In genomic region chr11:127136438-127136837, GRCh38 we compare ENCODE assay signal across 31 cellular contexts.
A peak's percentile ranks its signal among the peaks of the same experiment; 100 is the strongest.
DNase-seq lines count a peak whose midpoint lies in the region; ATAC-seq and TF ChIP-seq lines count a peak whose summit lies in the region.
"Had no signal": no experiment of that assay in that cellular context is flagged by ENCODE, and none has a peak within 500 bp of the region (broad histone marks: within the 10 kb centered on the region; RNA-seq: fewer than 3 reads in every experiment).

No MANE protein-coding gene starts in this region.

- no peaks in the 10 kb centered on the region for H4K20me1 ChIP-seq in OCI-LY1 (ENCODE audit: insufficient read depth, low read length)

- H3K27me3 ChIP-seq in OCI-LY1 (ENCODE audit: insufficient read depth, low read length) = no peaks in the 10 kb centered on the region
- H3K27me3 ChIP-seq: ascending aorta, esophagus squamous epithelium had no signal

- H3K4me3 ChIP-seq in GM12865 (ENCODE audit: low read depth, low read length) (no peak overlapping the region), OCI-LY1 (ENCODE audit: low read depth, low read length, poor library complexity, severe bottlenecking) (no peak overlapping the region)
- H3K4me3 ChIP-seq: ascending aorta, esophagus squamous epithelium, hepatocyte, prostate gland had no signal

- intact Hi-C loops in Right ventricle myocardium superior (cut with DNase I) = no loop called here

- H3K27ac Mint-ChIP-seq in glutamatergic neuron (ENCODE audit: unreplicated experiment) = no peak overlapping the region
- H3K27ac Mint-ChIP-seq: activated naive CD8-positive, alpha-beta T cell treated with anti-CD3 and anti-CD28 coated beads, Interleukin-2, amount 10 ng/mL, durations not matched to agents 7 days and 5 days; B cell; stimulated activated memory B cell treated with anti-CD40 and anti-IgM and Interleukin-4, amounts not matched to agents 10 μg/mL and 1 μg/mL and 100 μg/mL, for 72 hours had no signal

- H3K9me2 ChIP-seq in OCI-LY1 (ENCODE audit: low read depth, low read length) = no peaks in the 10 kb centered on the region

- ATAC-seq in HG03342 (IDR thresholded peaks at IDR 0.05; ENCODE audit: unreplicated experiment) (no peak), Right ventricle myocardium superior (ENCODE audit: poor library complexity) (no peak)
- ATAC-seq: left lobe of liver; sciatic nerve; stimulated activated memory B cell treated with anti-CD40 and anti-IgM and Interleukin-4, amounts not matched to agents 10 μg/mL and 1 μg/mL and 100 μg/mL, for 72 hours had no signal

- H3K4me3 Mint-ChIP-seq in glutamatergic neuron (ENCODE audit: unreplicated experiment) = no peak overlapping the region
- H3K4me3 Mint-ChIP-seq: activated naive CD8-positive, alpha-beta T cell treated with anti-CD3 and anti-CD28 coated beads, Interleukin-2, amount 10 ng/mL, durations not matched to agents 7 days and 5 days; B cell; stimulated activated memory B cell treated with anti-CD40 and anti-IgM and Interleukin-4, amounts not matched to agents 10 μg/mL and 1 μg/mL and 100 μg/mL, for 72 hours had no signal

- H3K27ac ChIP-seq in 22Rv1 (no peak overlapping the region), OCI-LY1 (ENCODE audit: low read depth, low read length, poor library complexity, severe bottlenecking) (no peak overlapping the region)
- H3K27ac ChIP-seq: ascending aorta, esophagus squamous epithelium, hepatocyte, prostate gland had no signal

- H3K4me1 Mint-ChIP-seq in glutamatergic neuron (ENCODE audit: low read depth, unreplicated experiment) = peaks cover 15% of the 10 kb centered on the region
- H3K4me1 Mint-ChIP-seq: activated naive CD8-positive, alpha-beta T cell treated with anti-CD3 and anti-CD28 coated beads, Interleukin-2, amount 10 ng/mL, durations not matched to agents 7 days and 5 days; B cell; stimulated activated memory B cell treated with anti-CD40 and anti-IgM and Interleukin-4, amounts not matched to agents 10 μg/mL and 1 μg/mL and 100 μg/mL, for 72 hours had no signal

- TF ChIP-seq CTCF in 22Rv1 (IDR thresholded peaks at IDR 0.05) (peak; percentile 16; the same call in 1 of the 2 replicates), GM12865 (IDR thresholded peaks at IDR 0.05; ENCODE audit: insufficient read depth, low read depth, low read length, missing control alignments) (peak; percentile 5), OCI-LY1 (IDR thresholded peaks at IDR 0.05; ENCODE audit: low read length) (peak; percentile 14; the same call in 1 of the 2 replicates), glutamatergic neuron (IDR thresholded peaks at IDR 0.05; ENCODE audit: partially characterized antibody, unreplicated experiment) (peak; percentile 28)

- no peak overlapping the region for H3K9ac ChIP-seq in OCI-LY1 (ENCODE audit: low read length)

- H2AFZ ChIP-seq in OCI-LY1 (ENCODE audit: low read length) = no peak overlapping the region
- H2AFZ ChIP-seq: hepatocyte had no signal

- peaks cover 10% of the 10 kb centered on the region for H3K36me3 Mint-ChIP-seq in glutamatergic neuron (ENCODE audit: unreplicated experiment)
- H3K36me3 Mint-ChIP-seq: activated naive CD8-positive, alpha-beta T cell treated with anti-CD3 and anti-CD28 coated beads, Interleukin-2, amount 10 ng/mL, durations not matched to agents 7 days and 5 days; stimulated activated memory B cell treated with anti-CD40 and anti-IgM and Interleukin-4, amounts not matched to agents 10 μg/mL and 1 μg/mL and 100 μg/mL, for 72 hours had no signal

- H3K36me3 ChIP-seq in OCI-LY1 (ENCODE audit: insufficient read depth, low read length) = no peaks in the 10 kb centered on the region
- H3K36me3 ChIP-seq: ascending aorta, esophagus squamous epithelium, prostate gland had no signal

- H3F3A ChIP-seq in OCI-LY1 (ENCODE audit: insufficient read depth, low read length) = no peaks in the 10 kb centered on the region

- no peaks in the 10 kb centered on the region for H3K4me1 ChIP-seq in OCI-LY1 (ENCODE audit: insufficient read depth, low read length, severe bottlenecking)
- H3K4me1 ChIP-seq: ascending aorta, esophagus squamous epithelium, prostate gland had no signal

- no peak overlapping the region for H3K4me2 ChIP-seq in OCI-LY1 (ENCODE audit: low read length)
- H3K4me2 ChIP-seq: hepatocyte had no signal

- no peak for DNase-seq in GM12865 (ENCODE audit: low read depth)
- DNase-seq in glutamatergic neuron = no peak
- DNase-seq in NCI-H748 (lab: John Stamatoyannopoulos, UW; ENCODE audit: unreplicated experiment) = no peak
- no peak for DNase-seq in AG08396 (ENCODE audit: low spot score)
- DNase-seq in Right ventricle myocardium superior = no peak
- DNase-seq: activated CD4-positive, alpha-beta T cell treated with anti-CD3 and anti-CD28 coated beads for 4 hours; activated CD8-positive, alpha-beta memory T cell treated with anti-CD3 and anti-CD28 coated beads for 24 hours; activated effector memory CD4-positive, alpha-beta T cell treated with anti-CD3 and anti-CD28 coated beads, Interleukin-2, amount 50 U/mL, for 16 hours; activated naive CD8-positive, alpha-beta T cell treated with anti-CD3 and anti-CD28 coated beads, Interleukin-2, amount 10 ng/mL, durations not matched to agents 7 days and 5 days; central memory CD4-positive, alpha-beta T cell; esophagus squamous epithelium; foreskin melanocyte; GF-D8; IMR-90; mesenchymal stem cell; NCI-H1092; NCI-H187; NCI-H524 treated with DMSO at 0.1 percent for 48 hours; stimulated activated CD4-positive, alpha-beta T cell treated with anti-CD3 and anti-CD28 coated beads, Interleukin-4, amount 100 ng/mL, for 4 hours; substantia nigra; T-helper 2 cell had no signal

- no peaks in the 10 kb centered on the region for H3K79me2 ChIP-seq in OCI-LY1 (ENCODE audit: insufficient read depth, low read length)
- H3K79me2 ChIP-seq: hepatocyte had no signal

- H3K9me3 ChIP-seq in OCI-LY1 (ENCODE audit: low read length) = no peaks in the 10 kb centered on the region
- H3K9me3 ChIP-seq: ascending aorta, esophagus squamous epithelium, prostate gland had no signal

- no peaks in the 10 kb centered on the region for H3K27me3 Mint-ChIP-seq in glutamatergic neuron (ENCODE audit: unreplicated experiment)
- H3K27me3 Mint-ChIP-seq: activated naive CD8-positive, alpha-beta T cell treated with anti-CD3 and anti-CD28 coated beads, Interleukin-2, amount 10 ng/mL, durations not matched to agents 7 days and 5 days; B cell; stimulated activated memory B cell treated with anti-CD40 and anti-IgM and Interleukin-4, amounts not matched to agents 10 μg/mL and 1 μg/mL and 100 μg/mL, for 72 hours had no signal

- H3K9me3 Mint-ChIP-seq in glutamatergic neuron (ENCODE audit: unreplicated experiment) = peaks cover 2% of the 10 kb centered on the region
- H3K9me3 Mint-ChIP-seq: activated naive CD8-positive, alpha-beta T cell treated with anti-CD3 and anti-CD28 coated beads, Interleukin-2, amount 10 ng/mL, durations not matched to agents 7 days and 5 days had no signal
